In the genomic region with DNA sequence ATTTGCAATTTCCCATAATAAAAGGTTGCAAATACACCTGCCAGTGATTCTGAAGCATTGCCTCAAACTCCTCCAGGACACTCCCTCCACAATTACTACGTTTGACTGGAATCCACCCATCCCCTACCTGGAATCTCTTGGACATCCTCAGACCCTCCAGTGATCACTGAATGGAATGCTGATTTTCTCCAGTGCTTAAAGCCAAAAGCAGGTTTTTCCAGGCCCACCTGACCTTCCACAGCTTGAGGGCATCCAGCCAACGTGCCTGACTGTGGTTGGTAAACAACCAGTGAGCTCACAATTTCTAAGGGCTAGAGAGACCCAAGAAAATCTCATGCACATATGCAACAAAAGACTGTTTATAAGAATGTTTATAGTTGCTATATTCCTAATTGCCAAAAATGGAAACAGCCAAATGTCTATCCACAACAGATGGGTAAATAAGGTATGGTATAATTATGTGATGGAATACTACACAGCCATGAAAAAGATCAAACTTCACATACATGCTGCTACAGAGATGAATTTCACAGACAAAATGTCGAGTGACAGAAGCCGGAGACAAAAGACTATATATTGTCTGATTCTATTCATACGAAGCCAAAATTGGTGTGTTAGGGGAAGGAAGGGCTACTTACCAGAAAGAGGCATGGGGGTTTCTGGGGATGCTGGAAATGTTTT, we compare ENCODE assay signal across 15 cellular contexts.
"Had no signal": no experiment of that assay in that cellular context is flagged by ENCODE, and none has a peak within 500 bp of the region (broad histone marks: within the 10 kb centered on the region; RNA-seq: fewer than 3 reads in every experiment).

No MANE protein-coding gene starts in this region.

- H3K4me1 ChIP-seq: left ventricle myocardium inferior, uterus had no signal

- ATAC-seq: activated T-cell treated with anti-CD3 and anti-CD28 coated beads, Interleukin-2, amount 50 U/mL, for 72 hours had no signal

- H3K4me3 ChIP-seq: left ventricle myocardium inferior, uterus had no signal

- H3K36me3 ChIP-seq: left ventricle myocardium inferior, uterus had no signal

- DNase-seq: activated CD4-positive, alpha-beta T cell treated with anti-CD3 and anti-CD28 coated beads, Interleukin-2, amount 50 U/mL, for 4 hours; activated effector memory CD4-positive, alpha-beta T cell treated with anti-CD3 and anti-CD28 coated beads, Interleukin-2, amount 50 U/mL, for 16 hours; activated T-cell treated with anti-CD3 and anti-CD28 coated beads, Interleukin-2, amount 50 U/mL, for 72 hours; cerebellar nuclear complex; cortex of kidney; head of caudate nucleus; kidney; left ventricle myocardium inferior; mammary epithelial cell; naive B cell; stimulated activated CD4-positive, alpha-beta T cell treated with anti-CD3 and anti-CD28 coated beads, Interleukin-12 subunit alpha, Interleukin-12 subunit beta, amount 100 ng/mL, for 4 hours; stimulated activated CD4-positive, alpha-beta T cell treated with anti-CD3 and anti-CD28 coated beads, Interleukin-1b, Interleukin-23, amount 100 ng/mL, for 48 hours; stimulated activated CD8-positive, alpha-beta memory T cell treated with anti-CD3 and anti-CD28 coated beads, Interleukin-4, amount 100 ng/mL, for 48 hours; stimulated activated naive CD4-positive, alpha-beta T cell; uterus had no signal

- H3K27ac ChIP-seq: left ventricle myocardium inferior, uterus had no signal

- H3K9me3 ChIP-seq: left ventricle myocardium inferior, uterus had no signal

- H3K27me3 ChIP-seq: uterus had no signal
